11 cellular contexts compared by ENCODE assay signal in genomic region chr7:106021211-106022067, GRCh38. TPM values are rescaled to one million over a fixed set of nuclear protein-coding genes. Genes with fewer than 3 reads are reported as not detected.
DNase-seq lines count a peak whose midpoint lies in the region; ATAC-seq, FAIRE-seq and TF ChIP-seq lines count a peak whose summit lies in the region.
"Had no signal": no experiment of that assay in that cellular context is flagged by ENCODE, and none has a peak within 500 bp of the region (broad histone marks: within the 10 kb centered on the region; RNA-seq: fewer than 3 reads in every experiment).

No MANE protein-coding gene starts in this region.

- DNase-seq in NCI-H82 (lab: John Stamatoyannopoulos, UW) = peak; percentile 44
- DNase-seq in NCI-H82 treated with DMSO at 0.1 percent for 48 hours (lab: John Stamatoyannopoulos, UW; ENCODE audit: unreplicated experiment) = no peak
- peak; percentile 89 for DNase-seq in NCI-H345 (lab: John Stamatoyannopoulos, UW)
- DNase-seq in cerebellar nuclear complex (lab: John Stamatoyannopoulos, UW) = peak; percentile 65 to 96
- no peak for DNase-seq in GM12891 (ENCODE audit: insufficient read length, low spot score)
- DNase-seq: stimulated activated CD8-positive, alpha-beta memory T cell treated with anti-CD3 and anti-CD28 coated beads, Interleukin-4, amount 100 ng/mL, for 48 hours had no signal

- peak overlapping the region; percentile 9 for H3K27ac ChIP-seq in rectal smooth muscle tissue (ENCODE audit: low read depth, low read length)
- H3K27ac ChIP-seq: prostate gland had no signal

- H3K4me1 ChIP-seq in rectal smooth muscle tissue (ENCODE audit: control insufficient read depth, insufficient read depth, low read length) = peaks cover 3% of the 10 kb centered on the region
- H3K4me1 ChIP-seq: prostate gland had no signal

- TF ChIP-seq POLR2A in GM12891 (IDR thresholded peaks at IDR 0.05; ENCODE audit: low read depth, low read length) = no peak

- peaks cover 3% of the 10 kb centered on the region for H3K36me3 ChIP-seq in rectal smooth muscle tissue (ENCODE audit: control insufficient read depth, insufficient read depth, low read length)
- H3K36me3 ChIP-seq: prostate gland had no signal

- no peak for FAIRE-seq in GM12891 (lab: Jason Lieb, UNC)
- FAIRE-seq: A204.1 had no signal

- H3K4me3 ChIP-seq in rectal smooth muscle tissue (ENCODE audit: low read length) = no peak overlapping the region
- H3K4me3 ChIP-seq: prostate gland had no signal

- ATAC-seq in HG03175 (IDR thresholded peaks at IDR 0.05; ENCODE audit: unreplicated experiment) (no peak), GM19328 (IDR thresholded peaks at IDR 0.05; ENCODE audit: unreplicated experiment) (no peak)

- H3K27me3 ChIP-seq in rectal smooth muscle tissue (ENCODE audit: control insufficient read depth, insufficient read depth, low read length) = no peaks in the 10 kb centered on the region

- no peak overlapping the region for H3K9ac ChIP-seq in rectal smooth muscle tissue (ENCODE audit: low read length)

TF ChIP-seq in GM12891, 5 proteins besides CTCF, POLR2A, EP300 and RAD21:
- TF ChIP-seq SPI1 (IDR thresholded peaks at IDR 0.05; ENCODE audit: low read depth, low read length) (no peak), TAF1 (IDR thresholded peaks at IDR 0.05; ENCODE audit: low read depth, low read length) (no peak), POU2F2 (IDR thresholded peaks at IDR 0.05; ENCODE audit: low read depth, low read length) (no peak), PAX5 (IDR thresholded peaks at IDR 0.05; ENCODE audit: insufficient read depth, low read length, severe bottlenecking) (no peak), POLR2AphosphoS5 (IDR thresholded peaks at IDR 0.05; ENCODE audit: low read depth, low read length) (no peak)

RNA-seq across cellular contexts. Expression of gene CDHR3, which starts 58.4 kb away (rescaled TPM):
- not detected for polyA plus RNA-seq in GM12891 (2012; ENCODE audit: low read depth, missing spikeins)

Comparison
In these comparisons a context has a peak if more than half of its experiments do, and no peak if none do; other contexts are left out.
1. DNase-seq: peak in NCI-H82 (single experiment), NCI-H345 (single experiment) and cerebellar nuclear complex (2 of 2); none in NCI-H82 treated with DMSO at 0.1 percent for 48 hours (single experiment) and GM12891 (single experiment).